In genomic region chr10:75999515-76000209, GRCh38 we compare ENCODE assay signal across 7 cellular contexts.
"Had no signal": no experiment of that assay in that cellular context is flagged by ENCODE, and none has a peak within 500 bp of the region (broad histone marks: within the 10 kb centered on the region; RNA-seq: fewer than 3 reads in every experiment).

No MANE protein-coding gene starts in this region.

- H3K4me3 Mint-ChIP-seq: IgD-negative memory B cell had no signal

- H3K9me3 Mint-ChIP-seq: IgD-negative memory B cell had no signal

- DNase-seq: IMR-90, KBM-7, KG1 had no signal

- H3K9ac ChIP-seq: KMS-11 had no signal

- H3K4me1 Mint-ChIP-seq: IgD-negative memory B cell had no signal

- H3K27me3 Mint-ChIP-seq: IgD-negative memory B cell had no signal

- H3K27ac ChIP-seq: HL-60, KMS-11 had no signal

- H3K4me2 ChIP-seq: KMS-11 had no signal

- H3K36me3 Mint-ChIP-seq: IgD-negative memory B cell had no signal

- H3K4me3 ChIP-seq: K562 had no signal

- H3K27ac Mint-ChIP-seq: IgD-negative memory B cell had no signal
